Comparison of ENCODE assay signal across 24 cellular contexts in genomic region chr2:141468746-141469145, GRCh38.
A peak's percentile ranks its signal among the peaks of the same experiment; 100 is the strongest.
DNase-seq lines count a peak whose midpoint lies in the region; ATAC-seq, FAIRE-seq and TF ChIP-seq lines count a peak whose summit lies in the region.
"Had no signal": no experiment of that assay in that cellular context is flagged by ENCODE, and none has a peak within 500 bp of the region (broad histone marks: within the 10 kb centered on the region; RNA-seq: fewer than 3 reads in every experiment).

No MANE protein-coding gene starts in this region.

- TF ChIP-seq CTCF in GM23338 (conservative IDR thresholded peaks at IDR 0.05; ENCODE audit: low read depth in 2 of 2) (no peak), foreskin keratinocyte (conservative IDR thresholded peaks at IDR 0.05) (no peak), pancreas (IDR thresholded peaks at IDR 0.05) (no peak)

- H3K9me3 ChIP-seq in pancreas: no peaks in the 10 kb centered on the region
- H3K9me3 ChIP-seq: SK-N-SH had no signal

- peaks cover 19% of the 10 kb centered on the region for H3K4me1 ChIP-seq in GM23338 (ENCODE audit: insufficient read depth)
- no peaks in the 10 kb centered on the region for H3K4me1 ChIP-seq in foreskin keratinocyte
- H3K4me1 ChIP-seq in pancreas: no peaks in the 10 kb centered on the region

- no peak for FAIRE-seq in pancreas (lab: Jason Lieb, UNC)

- no peaks in the 10 kb centered on the region for H3F3A ChIP-seq in GM23338 (replicated peaks; ENCODE audit: low read depth)

- peaks cover 22% of the 10 kb centered on the region for H3K4me1 Mint-ChIP-seq in GM23338
- H3K4me1 Mint-ChIP-seq in activated T-cell treated with anti-CD3 and anti-CD28 coated beads, Interleukin-2, amount 50 U/mL, for 72 hours (ENCODE audit: low read depth): no peaks in the 10 kb centered on the region
- H3K4me1 Mint-ChIP-seq: activated CD4-positive, alpha-beta T cell treated with anti-CD3 and anti-CD28 coated beads, Interleukin-2, amount 10 ng/mL, durations not matched to agents 24 days and 14 days; activated naive CD8-positive, alpha-beta T cell treated with anti-CD3 and anti-CD28 coated beads, Interleukin-2, amount 10 ng/mL, durations not matched to agents 7 days and 5 days; brain; CD4-positive, CD25-positive, alpha-beta regulatory T cell; nephron; stimulated activated effector memory CD8-positive, alpha-beta T cell treated with anti-CD3 and anti-CD28 coated beads, Interleukin-12 subunit alpha, Interleukin-12 subunit beta, amount 100 ng/mL, for 72 hours had no signal

- H3K4me3 Mint-ChIP-seq in GM23338: no peak overlapping the region
- H3K4me3 Mint-ChIP-seq in activated T-cell treated with anti-CD3 and anti-CD28 coated beads, Interleukin-2, amount 50 U/mL, for 72 hours: no peak overlapping the region
- H3K4me3 Mint-ChIP-seq: activated CD4-positive, alpha-beta T cell treated with anti-CD3 and anti-CD28 coated beads, Interleukin-2, amount 10 ng/mL, durations not matched to agents 24 days and 14 days; activated naive CD8-positive, alpha-beta T cell treated with anti-CD3 and anti-CD28 coated beads, Interleukin-2, amount 10 ng/mL, durations not matched to agents 7 days and 5 days; brain; CD4-positive, CD25-positive, alpha-beta regulatory T cell; nephron; stimulated activated effector memory CD8-positive, alpha-beta T cell treated with anti-CD3 and anti-CD28 coated beads, Interleukin-12 subunit alpha, Interleukin-12 subunit beta, amount 100 ng/mL, for 72 hours had no signal

- intact Hi-C loops in pancreas (cut with DNase I): no loop called here

- no peaks in the 10 kb centered on the region for H3K9me2 ChIP-seq in GM23338 (ENCODE audit: insufficient read depth)
- H3K9me2 ChIP-seq: SK-N-SH had no signal

- H2AFZ ChIP-seq in GM23338: no peak overlapping the region

- peaks cover 2% of the 10 kb centered on the region for H3K27me3 Mint-ChIP-seq in GM23338 (ENCODE audit: insufficient read depth, low read depth, poor library complexity)
- H3K27me3 Mint-ChIP-seq in activated T-cell treated with anti-CD3 and anti-CD28 coated beads, Interleukin-2, amount 50 U/mL, for 72 hours (ENCODE audit: low read depth): no peaks in the 10 kb centered on the region
- H3K27me3 Mint-ChIP-seq: activated CD4-positive, alpha-beta T cell treated with anti-CD3 and anti-CD28 coated beads, Interleukin-2, amount 10 ng/mL, durations not matched to agents 24 days and 14 days; activated naive CD8-positive, alpha-beta T cell treated with anti-CD3 and anti-CD28 coated beads, Interleukin-2, amount 10 ng/mL, durations not matched to agents 7 days and 5 days; brain; CD4-positive, CD25-positive, alpha-beta regulatory T cell had no signal

- no peak overlapping the region for H3K4me3 ChIP-seq in GM23338
- H3K4me3 ChIP-seq in pancreas: no peak overlapping the region

- H3K36me3 Mint-ChIP-seq in GM23338 (ENCODE audit: low read depth): no peaks in the 10 kb centered on the region
- H3K36me3 Mint-ChIP-seq in activated T-cell treated with anti-CD3 and anti-CD28 coated beads, Interleukin-2, amount 50 U/mL, for 72 hours (ENCODE audit: insufficient read depth in 2 of 2): no peaks in the 10 kb centered on the region
- H3K36me3 Mint-ChIP-seq: activated naive CD8-positive, alpha-beta T cell treated with anti-CD3 and anti-CD28 coated beads, Interleukin-2, amount 10 ng/mL, durations not matched to agents 7 days and 5 days; brain; CD4-positive, CD25-positive, alpha-beta regulatory T cell; stimulated activated effector memory CD8-positive, alpha-beta T cell treated with anti-CD3 and anti-CD28 coated beads, Interleukin-12 subunit alpha, Interleukin-12 subunit beta, amount 100 ng/mL, for 72 hours had no signal

- WGBS in pancreas, 2 donors: 12 to 14% methylated on average over 6 of the region's 6 CpGs

- no peak for ATAC-seq in GM23338
- peak; percentile 75 for ATAC-seq in foreskin keratinocyte
- ATAC-seq in pancreas: peak; percentile 46 to 88 (median 64)
- no peak for ATAC-seq in HG03097 (IDR thresholded peaks at IDR 0.05; ENCODE audit: low FRiP score, unreplicated experiment)
- no peak for ATAC-seq in activated T-cell treated with anti-CD3 and anti-CD28 coated beads, Interleukin-2, amount 50 U/mL, for 72 hours (replicated peaks in 1 of 2)
- ATAC-seq: left lobe of liver; stimulated activated effector memory CD8-positive, alpha-beta T cell treated with anti-CD3 and anti-CD28 coated beads, Interleukin-12 subunit alpha, Interleukin-12 subunit beta, amount 100 ng/mL, for 72 hours had no signal

- H3K79me2 ChIP-seq in GM23338 (replicated peaks; ENCODE audit: insufficient read depth): no peaks in the 10 kb centered on the region

- H3K36me3 ChIP-seq in GM23338 (ENCODE audit: insufficient read depth) (no peaks in the 10 kb centered on the region), pancreas (no peaks in the 10 kb centered on the region)

- H3K4me2 ChIP-seq in GM23338: 0 out of 2 replicates have a peak overlapping the region, but pooled peaks have one; percentile 18
- H3K4me2 ChIP-seq: SK-N-SH had no signal

- H3K27ac ChIP-seq in GM23338 (ENCODE audit: low read depth): no peak overlapping the region
- H3K27ac ChIP-seq in foreskin keratinocyte: no peak overlapping the region
- H3K27ac ChIP-seq in pancreas: no peak overlapping the region
- H3K27ac ChIP-seq: RWPE1 had no signal

- no peaks in the 10 kb centered on the region for H4K20me1 ChIP-seq in GM23338 (replicated peaks; ENCODE audit: insufficient read depth)

- H3K9me3 Mint-ChIP-seq in GM23338: no peaks in the 10 kb centered on the region
- H3K9me3 Mint-ChIP-seq in activated T-cell treated with anti-CD3 and anti-CD28 coated beads, Interleukin-2, amount 50 U/mL, for 72 hours: peaks cover 0 to 7% of the 10 kb centered on the region in 2 donors
- H3K9me3 Mint-ChIP-seq: activated CD4-positive, alpha-beta T cell treated with anti-CD3 and anti-CD28 coated beads, Interleukin-2, amount 10 ng/mL, durations not matched to agents 24 days and 14 days; activated naive CD8-positive, alpha-beta T cell treated with anti-CD3 and anti-CD28 coated beads, Interleukin-2, amount 10 ng/mL, durations not matched to agents 7 days and 5 days; brain; nephron had no signal

- H3K27me3 ChIP-seq in GM23338 (ENCODE audit: insufficient read depth) (no peaks in the 10 kb centered on the region), foreskin keratinocyte (no peaks in the 10 kb centered on the region), pancreas (no peaks in the 10 kb centered on the region)

- DNase-seq in GM23338 (ENCODE audit: low spot score) (peak; percentile 11), NCI-H446 (lab: John Stamatoyannopoulos, UW) (peak; percentile 21 to 46), foreskin keratinocyte (peak; percentile 39 to 67), pancreas (peak in 2 of 6 donors; percentile 20 to 28), NOMO-1 treated with DMSO at 0.1 percent for 48 hours (lab: John Stamatoyannopoulos, UW; ENCODE audit: unreplicated experiment) (no peak), NOMO-1 (lab: John Stamatoyannopoulos, UW; ENCODE audit: unreplicated experiment in 2 of 2) (no peak)
- no peak for DNase-seq in activated T-cell treated with anti-CD3 and anti-CD28 coated beads, Interleukin-2, amount 50 U/mL, for 72 hours
- DNase-seq: activated CD4-positive, alpha-beta T cell treated with anti-CD3 and anti-CD28 coated beads, Interleukin-2, amount 10 ng/mL, durations not matched to agents 24 days and 14 days; activated naive CD8-positive, alpha-beta T cell treated with anti-CD3 and anti-CD28 coated beads, Interleukin-2, amount 10 ng/mL, durations not matched to agents 7 days and 5 days; CD4-positive, CD25-positive, alpha-beta regulatory T cell; DMS79; effector memory CD4-positive, alpha-beta T cell; KG1; MV-4-11; NCI-H187 treated with DMSO at 0.1 percent for 48 hours; posterior cingulate gyrus; SK-N-SH; T-helper 2 cell had no signal

- peak overlapping the region; percentile 77; the same call in 1 of the 2 replicates for H3K27ac Mint-ChIP-seq in GM23338
- H3K27ac Mint-ChIP-seq in activated T-cell treated with anti-CD3 and anti-CD28 coated beads, Interleukin-2, amount 50 U/mL, for 72 hours: no peak overlapping the region
- H3K27ac Mint-ChIP-seq: activated CD4-positive, alpha-beta T cell treated with anti-CD3 and anti-CD28 coated beads, Interleukin-2, amount 10 ng/mL, durations not matched to agents 24 days and 14 days; activated naive CD8-positive, alpha-beta T cell treated with anti-CD3 and anti-CD28 coated beads, Interleukin-2, amount 10 ng/mL, durations not matched to agents 7 days and 5 days; brain; CD4-positive, CD25-positive, alpha-beta regulatory T cell; nephron; stimulated activated effector memory CD8-positive, alpha-beta T cell treated with anti-CD3 and anti-CD28 coated beads, Interleukin-12 subunit alpha, Interleukin-12 subunit beta, amount 100 ng/mL, for 72 hours had no signal

TF ChIP-seq in GM23338, 12 proteins besides CTCF, POLR2A, EP300 and RAD21:
- TF ChIP-seq STAT1 (IDR thresholded peaks at IDR 0.05; ENCODE audit: unreplicated experiment) (no peak), POLR2AphosphoS5 (IDR thresholded peaks at IDR 0.05; ENCODE audit: low read depth) (no peak), EZH2 (IDR thresholded peaks at IDR 0.05; ENCODE audit: low read depth, unreplicated experiment) (no peak), ETS1 (IDR thresholded peaks at IDR 0.05) (no peak), EZH2phosphoT487 (IDR thresholded peaks at IDR 0.05; ENCODE audit: unreplicated experiment) (no peak), ZNF331 (CRISPR knock-in tag; IDR thresholded peaks at IDR 0.05; ENCODE audit: low read depth) (no peak), NANOG (IDR thresholded peaks at IDR 0.05; ENCODE audit: borderline replicate concordance) (no peak)

Comparison
In these comparisons a context has a peak if more than half of its experiments do, and no peak if none do; other contexts are left out.
1. ATAC-seq: peak in foreskin keratinocyte (single experiment) and pancreas (4 of 4); none in GM23338 (single experiment), HG03097 (single experiment) and activated T-cell treated with anti-CD3 and anti-CD28 coated beads, Interleukin-2, amount 50 U/mL, for 72 hours (0 of 2).
2. DNase-seq: peak in GM23338 (single experiment), NCI-H446 (2 of 2) and foreskin keratinocyte (2 of 2); none in NOMO-1 treated with DMSO at 0.1 percent for 48 hours (single experiment), activated T-cell treated with anti-CD3 and anti-CD28 coated beads, Interleukin-2, amount 50 U/mL, for 72 hours (0 of 2) and NOMO-1 (0 of 2).